ENCODE assay signal across 8 cellular contexts in genomic region chrX:72540318-72540717, GRCh38. TPM values are rescaled to one million over a fixed set of nuclear protein-coding genes. Genes with fewer than 3 reads are reported as not detected.
DNase-seq lines count a peak whose midpoint lies in the region; ATAC-seq and TF ChIP-seq lines count a peak whose summit lies in the region.
"Had no signal": no experiment of that assay in that cellular context is flagged by ENCODE, and none has a peak within 500 bp of the region (broad histone marks: within the 10 kb centered on the region; RNA-seq: fewer than 3 reads in every experiment).

No MANE protein-coding gene starts in this region.

- no peaks in the 10 kb centered on the region for H3K9me3 ChIP-seq in HCT116 (ENCODE audit: control insufficient read depth in 1 of 2, insufficient read depth in 1 of 2, low read depth in 1 of 2, low read length in 2 of 2)
- no peaks in the 10 kb centered on the region for H3K9me3 ChIP-seq in OCI-LY3 (ENCODE audit: insufficient read depth, low read length)
- H3K9me3 ChIP-seq in gastrocnemius medialis: no peaks in the 10 kb centered on the region

- H4K20me1 ChIP-seq in HCT116 (ENCODE audit: insufficient read depth): no peaks in the 10 kb centered on the region
- H4K20me1 ChIP-seq in OCI-LY3 (ENCODE audit: insufficient read depth, low read length): no peaks in the 10 kb centered on the region

- H3K79me2 ChIP-seq in HCT116 (ENCODE audit: insufficient read depth, low read length) (no peaks in the 10 kb centered on the region), OCI-LY3 (ENCODE audit: low read length) (no peaks in the 10 kb centered on the region)

- ATAC-seq in HCT116 (no peak), gastrocnemius medialis (no peak)
- ATAC-seq in activated naive CD4-positive, alpha-beta T cell treated with anti-CD3 and anti-CD28 coated beads, Interleukin-2, amount 50 U/mL, for 72 hours: no peak
- ATAC-seq: activated T-cell treated with anti-CD3 and anti-CD28 coated beads, Interleukin-2, amount 50 U/mL, for 72 hours had no signal

- H2AFZ ChIP-seq in HCT116 (ENCODE audit: low read depth, low read length, poor library complexity, severe bottlenecking): no peak overlapping the region
- no peak overlapping the region for H2AFZ ChIP-seq in OCI-LY3 (ENCODE audit: low read depth, low read length)

- in situ Hi-C loops in gastrocnemius medialis (cut with MboI; ENCODE audit: low sequenced_read_pairs in 4 of 4): loop anchor here in 2 of 4 donors (25.0 kb wide), 3 partner anchors 253 to 528 kb away; partner anchors contain the start of genes ERCC6L (in 1 of the 2) and RPS4X (in 1 of the 2)

- H3K4me3 ChIP-seq in HCT116 (replicated peaks in 1 of 2; ENCODE audit: low read depth in 1 of 2, low read length in 2 of 2): no peak overlapping the region
- H3K4me3 ChIP-seq in OCI-LY3 (ENCODE audit: low read length): no peak overlapping the region
- no peak overlapping the region for H3K4me3 ChIP-seq in fibroblast of pulmonary artery (replicated peaks; ENCODE audit: low read depth, low read length)
- no peak overlapping the region for H3K4me3 ChIP-seq in gastrocnemius medialis

- H3K9ac ChIP-seq in HCT116 (ENCODE audit: low read length) (no peak overlapping the region), OCI-LY3 (ENCODE audit: low read length) (no peak overlapping the region)

- no peaks in the 10 kb centered on the region for H3K4me1 ChIP-seq in HCT116 (ENCODE audit: control insufficient read depth in 1 of 2, insufficient read depth in 2 of 2, low read length in 2 of 2)
- H3K4me1 ChIP-seq in OCI-LY3 (ENCODE audit: low read length): no peaks in the 10 kb centered on the region
- H3K4me1 ChIP-seq in gastrocnemius medialis: peaks cover 0 to 13% of the 10 kb centered on the region in 2 donors

- H3K9me2 ChIP-seq in HCT116 (ENCODE audit: insufficient read depth): no peaks in the 10 kb centered on the region

- H3K27me3 ChIP-seq in HCT116 (ENCODE audit: insufficient read depth, low read length): no peaks in the 10 kb centered on the region
- no peaks in the 10 kb centered on the region for H3K27me3 ChIP-seq in OCI-LY3 (ENCODE audit: low read depth, low read length)
- no peaks in the 10 kb centered on the region for H3K27me3 ChIP-seq in gastrocnemius medialis

- no peak overlapping the region for H3K27ac Mint-ChIP-seq in activated naive CD4-positive, alpha-beta T cell treated with anti-CD3 and anti-CD28 coated beads, Interleukin-2, amount 50 U/mL, for 72 hours
- H3K27ac Mint-ChIP-seq: activated T-cell treated with anti-CD3 and anti-CD28 coated beads, Interleukin-2, amount 50 U/mL, for 72 hours had no signal

- RAD21 ChIA-PET in HCT116 (lab: Charles Lee; ENCODE audit: low non-redundant PET in 1 of 2, low total read pairs in 2 of 2, uncharacterized antibody in 2 of 2, unreplicated experiment in 2 of 2): interaction anchor here (0.6 to 1.4 kb wide), 5 partner anchors 59 to 538 kb away, joined by 3 to 4 read pairs (median 3); no protein-coding TSS in a partner anchor

- no TSS peak for BruUV-seq in HCT116 (replicated peaks; lab: Mats Ljungman, UMichigan)

- TF ChIP-seq RAD21 in HCT116 (IDR thresholded peaks at IDR 0.05; ENCODE audit: low read depth): peak; percentile 51

- TF ChIP-seq POLR2A in HCT116 (IDR thresholded peaks at IDR 0.05; ENCODE audit: borderline replicate concordance, extremely low read depth, insufficient read depth, insufficient read length) (no peak), gastrocnemius medialis (IDR thresholded peaks at IDR 0.05) (no peak)

- H3K9me3 Mint-ChIP-seq in activated naive CD4-positive, alpha-beta T cell treated with anti-CD3 and anti-CD28 coated beads, Interleukin-2, amount 50 U/mL, for 72 hours: no peaks in the 10 kb centered on the region
- H3K9me3 Mint-ChIP-seq: activated T-cell treated with anti-CD3 and anti-CD28 coated beads, Interleukin-2, amount 50 U/mL, for 72 hours had no signal

- DNase-seq in HCT116 (ENCODE audit: low read depth, low spot score): no peak
- DNase-seq in fibroblast of pulmonary artery (ENCODE audit: low read depth): peak; percentile 49
- no peak for DNase-seq in gastrocnemius medialis
- DNase-seq in amygdala (lab: John Stamatoyannopoulos, UW): no peak
- no peak for DNase-seq in LoVo (ENCODE audit: low spot score)
- DNase-seq in activated naive CD4-positive, alpha-beta T cell treated with anti-CD3 and anti-CD28 coated beads, Interleukin-2, amount 50 U/mL, for 72 hours (ENCODE audit: low spot score in 2 of 2): no peak
- DNase-seq: activated T-cell treated with anti-CD3 and anti-CD28 coated beads, Interleukin-2, amount 50 U/mL, for 72 hours had no signal

- POLR2A ChIA-PET in HCT116 (lab: Charles Lee): interaction anchor here (1.0 kb wide), 1 partner anchor 263 kb away, joined by 3 read pairs; the partner anchor contains the start of gene RPS4X

- CTCF ChIA-PET in HCT116 (lab: Charles Lee): interaction anchor here (0.6 to 1.4 kb wide), 4 partner anchors 242 to 521 kb away, joined by 3 to 6 read pairs (median 4); no protein-coding TSS in a partner anchor

- intact Hi-C loops in HCT116 (cut with micrococcal nuclease) (loop anchor here (1.0 to 10.0 kb wide), 2 partner anchors 236 to 295 kb away; partner anchors contain the start of gene CITED1), gastrocnemius medialis (cut with DNase I; ENCODE audit: low total_unique reads) (loop anchor here (10.0 kb wide), 1 partner anchor 296 kb away; no protein-coding TSS in a partner anchor)

- no peak overlapping the region for H3K27ac ChIP-seq in HCT116 (ENCODE audit: low read depth, low read length)
- no peak overlapping the region for H3K27ac ChIP-seq in OCI-LY3 (ENCODE audit: low read length)
- no peak overlapping the region for H3K27ac ChIP-seq in gastrocnemius medialis

- TF ChIP-seq CTCF in HCT116 (IDR thresholded peaks at IDR 0.05 in 2 of 3, conservative IDR thresholded peaks at IDR 0.05 in 1 of 3; ENCODE audit: borderline replicate concordance in 1 of 3, insufficient read depth in 1 of 3, low read depth in 2 of 3, low read length in 2 of 3) (peak in 2 of 3 experiments; percentile 17 to 31; a peak in 3 of 6 replicates), OCI-LY3 (IDR thresholded peaks at IDR 0.05; ENCODE audit: low read depth, low read length) (peak; percentile 49), fibroblast of pulmonary artery (IDR thresholded peaks at IDR 0.05; ENCODE audit: low read length, missing control alignments) (peak; percentile 31), gastrocnemius medialis (IDR thresholded peaks at IDR 0.05 in 4 of 5, conservative IDR thresholded peaks at IDR 0.05 in 1 of 5) (peak in 3 of 5 experiments; percentile 16 to 35 (median 30))

- H3K36me3 Mint-ChIP-seq in activated naive CD4-positive, alpha-beta T cell treated with anti-CD3 and anti-CD28 coated beads, Interleukin-2, amount 50 U/mL, for 72 hours: peaks cover 4 to 6% of the 10 kb centered on the region in 2 donors

- H3K36me3 ChIP-seq in HCT116 (ENCODE audit: control insufficient read depth in 1 of 2, insufficient read depth in 2 of 2, low read length in 2 of 2) (no peaks in the 10 kb centered on the region), OCI-LY3 (replicated peaks; ENCODE audit: low read depth, low read length) (no peaks in the 10 kb centered on the region), gastrocnemius medialis (no peaks in the 10 kb centered on the region)

- H3K4me2 ChIP-seq in HCT116 (ENCODE audit: low read length) (no peak overlapping the region), OCI-LY3 (ENCODE audit: low read length) (no peak overlapping the region)

TF ChIP-seq in HCT116, 20 proteins besides CTCF, POLR2A, EP300 and RAD21 (continues in another document):
- TF ChIP-seq EGR1 (IDR thresholded peaks at IDR 0.05; ENCODE audit: low read depth) (no peak), JUND (IDR thresholded peaks at IDR 0.05) (no peak), ZBTB33 (IDR thresholded peaks at IDR 0.05; ENCODE audit: extremely low read depth, insufficient replicate concordance, low read length) (no peak), YY1 (IDR thresholded peaks at IDR 0.05; ENCODE audit: extremely low read depth, insufficient replicate concordance, low read depth, low read length) (no peak), SP1 (IDR thresholded peaks at IDR 0.05; ENCODE audit: low read depth) (no peak), TCF7L2 (IDR thresholded peaks at IDR 0.05; ENCODE audit: borderline replicate concordance, extremely low read depth, insufficient read depth, insufficient read length) (no peak), MAX (IDR thresholded peaks at IDR 0.05) (no peak), SRF (IDR thresholded peaks at IDR 0.05; ENCODE audit: low read depth) (no peak)
- TF ChIP-seq, protein P1, sequence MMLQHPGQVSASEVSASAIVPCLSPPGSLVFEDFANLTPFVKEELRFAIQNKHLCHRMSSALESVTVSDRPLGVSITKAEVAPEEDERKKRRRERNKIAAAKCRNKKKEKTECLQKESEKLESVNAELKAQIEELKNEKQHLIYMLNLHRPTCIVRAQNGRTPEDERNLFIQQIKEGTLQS (IDR thresholded peaks at IDR 0.05): no peak

RNA-seq across cellular contexts. Expression of gene HDAC8, which starts 32.3 kb away (rescaled TPM):
- 24.1 TPM for total RNA-seq in HCT116 (2021; ENCODE audit: unreplicated experiment)
- polyA plus RNA-seq in HCT116 (2012): 12.2 and 14.3 TPM in 2 replicates
- total RNA-seq in gastrocnemius medialis: 10 to 100 TPM in 3 of 4 donors, 1 to 10 TPM in 1; 9.0 to 18.1 (median 14.2) TPM
- total RNA-seq in activated naive CD4-positive, alpha-beta T cell treated with anti-CD3 and anti-CD28 coated beads, Interleukin-2, amount 50 U/mL, for 72 hours: 10 to 100 TPM; 14.4 to 31.2 TPM
